ENCODE assay signal across 1 cellular context in the genomic region with DNA sequence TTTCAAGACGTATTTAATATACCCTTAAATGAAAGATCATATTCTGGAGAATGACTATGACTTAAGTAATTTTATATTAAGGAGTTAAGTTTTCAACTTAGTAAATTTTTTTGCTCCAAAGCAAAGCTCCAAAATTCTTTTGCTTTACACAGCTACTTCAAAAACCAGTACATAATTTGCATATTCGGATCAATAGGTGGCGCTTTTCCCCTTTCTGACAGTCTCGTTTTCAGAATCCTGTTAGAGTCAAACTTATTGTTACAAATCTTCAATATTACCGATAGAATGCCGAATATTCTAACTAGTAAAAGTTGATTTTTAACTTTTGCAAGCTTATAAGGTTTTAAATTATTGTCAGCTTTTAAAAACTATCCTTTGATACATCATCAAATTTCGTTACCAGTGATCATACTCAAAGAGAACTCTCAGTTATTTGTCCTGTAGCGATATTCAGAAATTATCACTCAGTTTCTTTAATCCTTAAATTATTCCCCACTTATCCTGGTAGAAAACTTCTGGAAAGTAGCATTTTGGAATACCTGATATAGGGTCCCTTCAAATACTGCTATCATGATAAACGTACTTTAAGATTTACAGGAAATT.
TF ChIP-seq lines count a peak whose summit lies in the region.

No MANE protein-coding gene starts in this region.

TF ChIP-seq in GM23338, 12 proteins besides CTCF, POLR2A, EP300 and RAD21 (continued from another document):
- TF ChIP-seq, protein P1, sequence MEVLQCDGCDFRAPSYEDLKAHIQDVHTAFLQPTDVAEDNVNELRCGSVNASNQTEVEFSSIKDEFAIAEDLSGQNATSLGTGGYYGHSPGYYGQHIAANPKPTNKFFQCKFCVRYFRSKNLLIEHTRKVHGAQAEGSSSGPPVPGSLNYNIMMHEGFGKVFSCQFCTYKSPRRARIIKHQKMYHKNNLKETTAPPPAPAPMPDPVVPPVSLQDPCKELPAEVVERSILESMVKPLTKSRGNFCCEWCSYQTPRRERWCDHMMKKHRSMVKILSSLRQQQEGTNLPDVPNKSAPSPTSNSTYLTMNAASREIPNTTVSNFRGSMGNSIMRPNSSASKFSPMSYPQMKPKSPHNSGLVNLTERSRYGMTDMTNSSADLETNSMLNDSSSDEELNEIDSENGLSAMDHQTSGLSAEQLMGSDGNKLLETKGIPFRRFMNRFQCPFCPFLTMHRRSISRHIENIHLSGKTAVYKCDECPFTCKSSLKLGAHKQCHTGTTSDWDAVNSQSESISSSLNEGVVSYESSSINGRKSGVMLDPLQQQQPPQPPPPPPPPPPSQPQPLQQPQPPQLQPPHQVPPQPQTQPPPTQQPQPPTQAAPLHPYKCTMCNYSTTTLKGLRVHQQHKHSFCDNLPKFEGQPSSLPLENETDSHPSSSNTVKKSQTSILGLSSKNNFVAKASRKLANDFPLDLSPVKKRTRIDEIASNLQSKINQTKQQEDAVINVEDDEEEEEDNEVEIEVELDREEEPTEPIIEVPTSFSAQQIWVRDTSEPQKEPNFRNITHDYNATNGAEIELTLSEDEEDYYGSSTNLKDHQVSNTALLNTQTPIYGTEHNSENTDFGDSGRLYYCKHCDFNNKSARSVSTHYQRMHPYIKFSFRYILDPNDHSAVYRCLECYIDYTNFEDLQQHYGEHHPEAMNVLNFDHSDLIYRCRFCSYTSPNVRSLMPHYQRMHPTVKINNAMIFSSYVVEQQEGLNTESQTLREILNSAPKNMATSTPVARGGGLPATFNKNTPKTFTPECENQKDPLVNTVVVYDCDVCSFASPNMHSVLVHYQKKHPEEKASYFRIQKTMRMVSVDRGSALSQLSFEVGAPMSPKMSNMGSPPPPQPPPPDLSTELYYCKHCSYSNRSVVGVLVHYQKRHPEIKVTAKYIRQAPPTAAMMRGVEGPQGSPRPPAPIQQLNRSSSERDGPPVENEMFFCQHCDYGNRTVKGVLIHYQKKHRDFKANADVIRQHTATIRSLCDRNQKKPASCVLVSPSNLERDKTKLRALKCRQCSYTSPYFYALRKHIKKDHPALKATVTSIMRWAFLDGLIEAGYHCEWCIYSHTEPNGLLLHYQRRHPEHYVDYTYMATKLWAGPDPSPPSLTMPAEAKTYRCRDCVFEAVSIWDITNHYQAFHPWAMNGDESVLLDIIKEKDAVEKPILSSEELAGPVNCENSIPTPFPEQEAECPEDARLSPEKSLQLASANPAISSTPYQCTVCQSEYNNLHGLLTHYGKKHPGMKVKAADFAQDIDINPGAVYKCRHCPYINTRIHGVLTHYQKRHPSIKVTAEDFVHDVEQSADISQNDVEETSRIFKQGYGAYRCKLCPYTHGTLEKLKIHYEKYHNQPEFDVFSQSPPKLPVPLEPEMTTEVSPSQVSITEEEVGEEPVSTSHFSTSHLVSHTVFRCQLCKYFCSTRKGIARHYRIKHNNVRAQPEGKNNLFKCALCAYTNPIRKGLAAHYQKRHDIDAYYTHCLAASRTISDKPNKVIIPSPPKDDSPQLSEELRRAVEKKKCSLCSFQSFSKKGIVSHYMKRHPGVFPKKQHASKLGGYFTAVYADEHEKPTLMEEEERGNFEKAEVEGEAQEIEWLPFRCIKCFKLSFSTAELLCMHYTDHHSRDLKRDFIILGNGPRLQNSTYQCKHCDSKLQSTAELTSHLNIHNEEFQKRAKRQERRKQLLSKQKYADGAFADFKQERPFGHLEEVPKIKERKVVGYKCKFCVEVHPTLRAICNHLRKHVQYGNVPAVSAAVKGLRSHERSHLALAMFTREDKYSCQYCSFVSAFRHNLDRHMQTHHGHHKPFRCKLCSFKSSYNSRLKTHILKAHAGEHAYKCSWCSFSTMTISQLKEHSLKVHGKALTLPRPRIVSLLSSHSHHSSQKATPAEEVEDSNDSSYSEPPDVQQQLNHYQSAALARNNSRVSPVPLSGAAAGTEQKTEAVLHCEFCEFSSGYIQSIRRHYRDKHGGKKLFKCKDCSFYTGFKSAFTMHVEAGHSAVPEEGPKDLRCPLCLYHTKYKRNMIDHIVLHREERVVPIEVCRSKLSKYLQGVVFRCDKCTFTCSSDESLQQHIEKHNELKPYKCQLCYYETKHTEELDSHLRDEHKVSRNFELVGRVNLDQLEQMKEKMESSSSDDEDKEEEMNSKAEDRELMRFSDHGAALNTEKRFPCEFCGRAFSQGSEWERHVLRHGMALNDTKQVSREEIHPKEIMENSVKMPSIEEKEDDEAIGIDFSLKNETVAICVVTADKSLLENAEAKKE (CRISPR knock-in tag; IDR thresholded peaks at IDR 0.05), result no peak
- TF ChIP-seq JUNB (IDR thresholded peaks at IDR 0.05; ENCODE audit: unreplicated experiment) (no peak), CREB1 (CRISPR knock-in tag; IDR thresholded peaks at IDR 0.05; ENCODE audit: low read depth) (no peak), ZNF331 (CRISPR knock-in tag; IDR thresholded peaks at IDR 0.05; ENCODE audit: low read depth) (no peak)
